ENCODE assay signal across 1 cellular context in genomic region chr9:128552153-128552743, GRCh38.
TF ChIP-seq lines count a peak whose summit lies in the region.

Gene SPTAN1 (plus strand): TSS chr9:128552587. CDS start chr9:128566741, 14,154 bp downstream.

TF ChIP-seq in HepG2, 621 proteins besides CTCF, POLR2A, EP300 and RAD21 (continued from another document and continues in another):
- TF ChIP-seq ZHX1 (CRISPR knock-in tag; IDR thresholded peaks at IDR 0.05; ENCODE audit: low read depth) = no peak
- TF ChIP-seq MAFF (IDR thresholded peaks at IDR 0.05; ENCODE audit: low read depth, low read length) = no peak
- TF ChIP-seq HIC2 (CRISPR knock-in tag; IDR thresholded peaks at IDR 0.05; ENCODE audit: low read depth) = no peak
- no peak for TF ChIP-seq ZNF737 (CRISPR knock-in tag; IDR thresholded peaks at IDR 0.05; ENCODE audit: borderline replicate concordance)
- no peak for TF ChIP-seq ZSCAN22 (CRISPR knock-in tag; IDR thresholded peaks at IDR 0.05)
- TF ChIP-seq NFKB2 (CRISPR knock-in tag; IDR thresholded peaks at IDR 0.05; ENCODE audit: borderline replicate concordance) = no peak; the same call in 1 of the 2 replicates
- TF ChIP-seq ZNF124 (CRISPR knock-in tag; IDR thresholded peaks at IDR 0.05) = no peak
- no peak for TF ChIP-seq TRIM22 (IDR thresholded peaks at IDR 0.05)
- TF ChIP-seq ETV6 (CRISPR knock-in tag; conservative IDR thresholded peaks at IDR 0.05) = peak; percentile 28; the same call in 1 of the 2 replicates
- no peak for TF ChIP-seq SRSF4 (IDR thresholded peaks at IDR 0.05; ENCODE audit: low read depth, low read length, poor library complexity, severe bottlenecking)
- TF ChIP-seq ZNF446 (CRISPR knock-in tag; IDR thresholded peaks at IDR 0.05) = no peak
- TF ChIP-seq DNMT3B (CRISPR knock-in tag; conservative IDR thresholded peaks at IDR 0.05) = no peak
- no peak for TF ChIP-seq NFKBIZ (CRISPR knock-in tag; IDR thresholded peaks at IDR 0.05)
- no peak for TF ChIP-seq ZNF282 (IDR thresholded peaks at IDR 0.05; ENCODE audit: partially characterized antibody)
- no peak for TF ChIP-seq ZNF512 (CRISPR knock-in tag; IDR thresholded peaks at IDR 0.05)
- no peak for TF ChIP-seq EZH2 (conservative IDR thresholded peaks at IDR 0.05; ENCODE audit: low read depth, low read length)
- no peak for TF ChIP-seq ZNF557 (CRISPR knock-in tag; IDR thresholded peaks at IDR 0.05)
- TF ChIP-seq MXD1 (CRISPR knock-in tag; IDR thresholded peaks at IDR 0.05) = 0 out of 2 replicates have a peak, but pooled peaks have one; percentile 40
- TF ChIP-seq GMEB2 (CRISPR knock-in tag; IDR thresholded peaks at IDR 0.05; ENCODE audit: low read depth) = no peak
- TF ChIP-seq RXRA (CRISPR knock-in tag; IDR thresholded peaks at IDR 0.05) = peak; percentile 1
- TF ChIP-seq HNRNPH1 (optimal IDR thresholded peaks at IDR 0.05; ENCODE audit: low read depth, low read length) = no peak
- TF ChIP-seq ZNF530 (CRISPR knock-in tag; IDR thresholded peaks at IDR 0.05; ENCODE audit: low read depth) = no peak
- TF ChIP-seq PLRG1 (conservative IDR thresholded peaks at IDR 0.05) = no peak
- 0 out of 2 replicates have a peak, but pooled peaks have one; percentile 71 for TF ChIP-seq ZNF276 (CRISPR knock-in tag; IDR thresholded peaks at IDR 0.05; ENCODE audit: low read depth)
- no peak for TF ChIP-seq ZNF335 (CRISPR knock-in tag; IDR thresholded peaks at IDR 0.05)
- TF ChIP-seq ZNF18 (CRISPR knock-in tag; IDR thresholded peaks at IDR 0.05; ENCODE audit: insufficient replicate concordance) = peak; percentile 50
- peak; percentile 61 for TF ChIP-seq AGO1 (IDR thresholded peaks at IDR 0.05; ENCODE audit: low read depth, low read length, poor library complexity, severe bottlenecking)
- no peak for TF ChIP-seq PCBP2 (optimal IDR thresholded peaks at IDR 0.05; ENCODE audit: low read depth, low read length, poor library complexity, severe bottlenecking)
- no peak for TF ChIP-seq RXRB (CRISPR knock-in tag; IDR thresholded peaks at IDR 0.05; ENCODE audit: borderline replicate concordance)
- TF ChIP-seq TP53 (CRISPR knock-in tag; conservative IDR thresholded peaks at IDR 0.05) = 0 out of 2 replicates have a peak, but pooled peaks have one; percentile 54
- peak; percentile 19 for TF ChIP-seq TBL1XR1 (IDR thresholded peaks at IDR 0.05; ENCODE audit: borderline replicate concordance, low read length, partially characterized antibody)
- TF ChIP-seq SIX1 (CRISPR knock-in tag; IDR thresholded peaks at IDR 0.05; ENCODE audit: borderline replicate concordance) = no peak
- TF ChIP-seq MEIS2 (CRISPR knock-in tag; IDR thresholded peaks at IDR 0.05) = 0 out of 2 replicates have a peak, but pooled peaks have one; percentile 14
- TF ChIP-seq MATR3 (CRISPR knock-in tag; IDR thresholded peaks at IDR 0.05) = no peak
- TF ChIP-seq MAX (IDR thresholded peaks at IDR 0.05) = no peak; the same call in 1 of the 2 replicates
- TF ChIP-seq ZNF646 (CRISPR knock-in tag; IDR thresholded peaks at IDR 0.05) = no peak
- TF ChIP-seq MIER3 (CRISPR knock-in tag; IDR thresholded peaks at IDR 0.05; ENCODE audit: borderline replicate concordance) = no peak
- no peak for TF ChIP-seq ZNF44 (CRISPR knock-in tag; IDR thresholded peaks at IDR 0.05)
- TF ChIP-seq ATAD3A (CRISPR knock-in tag; IDR thresholded peaks at IDR 0.05) = no peak
- peak; percentile 46; the same call in 1 of the 2 replicates for TF ChIP-seq YEATS2 (CRISPR knock-in tag; IDR thresholded peaks at IDR 0.05; ENCODE audit: borderline replicate concordance)
- TF ChIP-seq XBP1 (CRISPR knock-in tag; IDR thresholded peaks at IDR 0.05) = no peak
- TF ChIP-seq ZNF274 (CRISPR knock-in tag; IDR thresholded peaks at IDR 0.05) = peak; percentile 80
- TF ChIP-seq SALL1 (CRISPR knock-in tag; IDR thresholded peaks at IDR 0.05) = no peak; the same call in 1 of the 2 replicates
